Comparison of ENCODE assay signal across 7 cellular contexts in the genomic region with DNA sequence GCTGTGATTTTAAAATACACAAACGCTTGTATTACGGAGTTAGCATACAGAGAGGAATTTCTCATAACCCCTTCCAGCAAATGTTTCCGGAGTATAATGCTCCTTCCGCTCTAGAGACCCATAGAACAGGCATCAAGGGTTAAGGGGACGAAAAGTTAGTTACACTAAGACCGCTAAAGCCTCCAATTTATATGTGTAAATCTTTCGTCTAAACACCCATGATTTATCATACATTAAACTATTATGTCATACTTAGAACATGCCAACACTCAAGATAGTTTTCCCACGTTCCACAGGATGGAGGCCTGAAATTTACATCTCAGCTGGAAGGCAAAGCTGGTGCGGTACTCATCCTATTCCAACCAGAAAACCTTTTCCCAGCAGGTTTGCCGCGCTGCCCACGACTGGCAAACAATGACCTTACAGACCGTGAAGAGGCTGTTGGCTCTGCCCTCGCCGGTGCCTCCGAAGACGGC. TPM values are rescaled to one million over a fixed set of nuclear protein-coding genes. Genes with fewer than 3 reads are reported as not detected.
DNase-seq lines count a peak whose midpoint lies in the region; ATAC-seq, FAIRE-seq and TF ChIP-seq lines count a peak whose summit lies in the region.

No MANE protein-coding gene starts in this region.

- peak overlapping the region; percentile 96 to 98 (median 97) for H3K27ac Mint-ChIP-seq in IgD-negative memory B cell
- peak overlapping the region; percentile 92 for H3K27ac Mint-ChIP-seq in WTC11

- H3K27ac ChIP-seq in gastroesophageal sphincter: peak overlapping the region; percentile 89 to 98 (median 95)
- peak overlapping the region; percentile 87 to 96 (median 90) for H3K27ac ChIP-seq in pancreas

- H3K9me3 ChIP-seq in gastroesophageal sphincter (no peaks in the 10 kb centered on the region), pancreas (no peaks in the 10 kb centered on the region)

- no peak for TF ChIP-seq POLR2A in gastroesophageal sphincter (IDR thresholded peaks at IDR 0.05)

- peaks cover 32 to 42% (median 42%) of the 10 kb centered on the region in 3 donors for H3K4me1 Mint-ChIP-seq in IgD-negative memory B cell
- peaks cover 29% of the 10 kb centered on the region for H3K4me1 Mint-ChIP-seq in WTC11

- 0% methylated on average over 8 to 10 of the region's 17 CpGs for WGBS in gastroesophageal sphincter (ENCODE audit: low coverage in 1 of 2), 2 donors
- WGBS in pancreas, 2 donors: 0 to 2% methylated on average over 17 of the region's 17 CpGs

- POLR2A ChIA-PET in GM10248 (lab: Yijun Ruan, JAX) (no interaction called here), WTC11 (lab: Charles Lee) (interaction anchor here (0.9 to 1.9 kb wide), 2 partner anchors 19 to 21 kb away, joined by 3 to 15 read pairs; a partner anchor contains a TSS)

- intact Hi-C loops in pancreas (cut with DNase I): no loop called here

- no peak for FAIRE-seq in pancreas (lab: Jason Lieb, UNC)

- no peak for TF ChIP-seq CTCF in GM10248 (IDR thresholded peaks at IDR 0.05; ENCODE audit: control extremely low read depth, extremely low read depth, low read depth, missing control alignments)
- TF ChIP-seq CTCF in WTC11 (IDR thresholded peaks at IDR 0.05): no peak
- no peak for TF ChIP-seq CTCF in gastroesophageal sphincter (IDR thresholded peaks at IDR 0.05)
- TF ChIP-seq CTCF in pancreas (IDR thresholded peaks at IDR 0.05): no peak

- H3K9me3 Mint-ChIP-seq in IgD-negative memory B cell (no peaks in the 10 kb centered on the region), WTC11 (no peaks in the 10 kb centered on the region)

- H3K27me3 ChIP-seq in gastroesophageal sphincter (no peaks in the 10 kb centered on the region), pancreas (no peaks in the 10 kb centered on the region)

- H3K4me3 ChIP-seq in gastroesophageal sphincter (peak overlapping the region; percentile 75 to 77), pancreas (peak overlapping the region; percentile 50 to 81 (median 66))

- H3K4me3 Mint-ChIP-seq in IgD-negative memory B cell (peak overlapping the region; percentile 90 to 98 (median 97)), WTC11 (peak overlapping the region; percentile 82)

- DNase-seq in GM10248 (ENCODE audit: extremely low spot score) (peak; percentile 39), WTC11 (ENCODE audit: low spot score) (no peak), pancreas (no peak), ureter (ENCODE audit: low spot score) (no peak)

- H3K36me3 Mint-ChIP-seq in IgD-negative memory B cell: peaks cover 7% of the 10 kb centered on the region
- peaks cover 48% of the 10 kb centered on the region for H3K36me3 Mint-ChIP-seq in WTC11

- CTCF ChIA-PET in GM10248 (lab: Yijun Ruan, JAX) (interaction anchor here (1.5 kb wide), 1 partner anchor 123 kb away, joined by 4 read pairs; a partner anchor contains a TSS), WTC11 (lab: Charles Lee) (interaction anchor here (1.1 to 1.9 kb wide), 2 partner anchors 20 to 32 kb away, joined by 3 to 13 read pairs; a partner anchor contains a TSS)

- ATAC-seq in GM21723 (IDR thresholded peaks at IDR 0.05; ENCODE audit: unreplicated experiment) (peak; percentile 23), WTC11 (0 out of 2 replicates have a peak, but pooled peaks have one; percentile 1), gastroesophageal sphincter (no peak), pancreas (peak; percentile 7 to 34 (median 21))

- H3K4me1 ChIP-seq in gastroesophageal sphincter: peaks cover 3 to 52% (median 18%) of the 10 kb centered on the region in 3 donors
- peaks cover 12 to 34% (median 32%) of the 10 kb centered on the region in 3 donors for H3K4me1 ChIP-seq in pancreas

- peaks cover 0 to 30% of the 10 kb centered on the region in 2 donors for H3K36me3 ChIP-seq in gastroesophageal sphincter
- peaks cover 0 to 4% (median under 1%) of the 10 kb centered on the region in 3 donors for H3K36me3 ChIP-seq in pancreas

- no peak for TF ChIP-seq EP300 in gastroesophageal sphincter (IDR thresholded peaks at IDR 0.05)

- H3K27me3 Mint-ChIP-seq in IgD-negative memory B cell (no peaks in the 10 kb centered on the region), WTC11 (ENCODE audit: low read depth) (no peaks in the 10 kb centered on the region)

TF ChIP-seq in WTC11, 78 proteins besides CTCF, POLR2A, EP300 and RAD21:
- TF ChIP-seq, protein P1, sequence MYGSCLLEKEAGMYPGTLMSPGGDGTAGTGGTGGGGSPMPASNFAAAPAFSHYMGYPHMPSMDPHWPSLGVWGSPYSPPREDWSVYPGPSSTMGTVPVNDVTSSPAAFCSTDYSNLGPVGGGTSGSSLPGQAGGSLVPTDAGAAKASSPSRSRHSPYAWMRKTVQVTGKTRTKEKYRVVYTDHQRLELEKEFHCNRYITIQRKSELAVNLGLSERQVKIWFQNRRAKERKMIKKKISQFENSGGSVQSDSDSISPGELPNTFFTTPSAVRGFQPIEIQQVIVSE (CRISPR knock-in tag; IDR thresholded peaks at IDR 0.05; ENCODE audit: borderline replicate concordance): no peak
- TF ChIP-seq PRRX2 (CRISPR knock-in tag; IDR thresholded peaks at IDR 0.05) (no peak), TEAD4 (CRISPR knock-in tag; IDR thresholded peaks at IDR 0.05) (no peak), NR1H2 (CRISPR knock-in tag; IDR thresholded peaks at IDR 0.05) (no peak), FOXJ3 (CRISPR knock-in tag; IDR thresholded peaks at IDR 0.05; ENCODE audit: borderline replicate concordance) (no peak), SOX15 (CRISPR knock-in tag; IDR thresholded peaks at IDR 0.05) (no peak), HMGA2 (CRISPR knock-in tag; IDR thresholded peaks at IDR 0.05) (no peak), FOXK1 (CRISPR knock-in tag; IDR thresholded peaks at IDR 0.05) (no peak), SMAD4 (CRISPR knock-in tag; IDR thresholded peaks at IDR 0.05) (no peak), JAZF1 (CRISPR knock-in tag; IDR thresholded peaks at IDR 0.05) (no peak), SMAD3 (CRISPR knock-in tag; IDR thresholded peaks at IDR 0.05; ENCODE audit: borderline replicate concordance) (no peak)

RNA-seq across cellular contexts. Expression of a gene that starts 0.7 kb away (rescaled TPM):
- polyA plus RNA-seq in IgD-negative memory B cell (72.7 TPM), pancreas (100 to 1,000 TPM; 101 to 121 TPM)
- total RNA-seq in WTC11 (2021) (38.4 to 40.1 TPM (median 39.9 TPM) in 3 replicates), gastroesophageal sphincter (10 to 100 TPM; 33.5 to 70.5 (median 53.8) TPM), pancreas (10 to 100 TPM; 20.2 to 30.8 (median 26.3) TPM), ureter (64.1 TPM)

RNA-seq across cellular contexts. Expression of a gene that starts 0.8 kb away (rescaled TPM):
- polyA plus RNA-seq in IgD-negative memory B cell: 20.1 TPM
- 49.8 to 74.5 TPM (median 69.5 TPM) in 3 replicates for total RNA-seq in WTC11 (2021)
- 10 to 100 TPM; 11.4 to 22.9 (median 14.4) TPM for total RNA-seq in gastroesophageal sphincter
- total RNA-seq in pancreas: 10 to 100 TPM in 4 of 6 donors, 1 to 10 TPM in 2; 8.1 to 17.1 (median 12.2) TPM
- 10 to 100 TPM; 10.5 to 10.6 TPM for polyA plus RNA-seq in pancreas
- total RNA-seq in ureter: 29.6 TPM

RNA-seq across cellular contexts. Expression of a gene that starts 20.9 kb away (rescaled TPM):
- 9.3 TPM for polyA plus RNA-seq in IgD-negative memory B cell
- total RNA-seq in WTC11 (2021): 15.2 to 17.1 TPM (median 16.7 TPM) in 3 replicates
- total RNA-seq in gastroesophageal sphincter: 1 to 10 TPM; 5.0 to 7.7 (median 6.5) TPM
- total RNA-seq in pancreas: 1 to 10 TPM; 1.2 to 3.2 (median 2.0) TPM
- polyA plus RNA-seq in pancreas: 1 to 10 TPM; 1.7 to 2.8 TPM
- 8.5 TPM for total RNA-seq in ureter
